In genomic region chr3:120404876-120405275, GRCh38 we compare ENCODE assay signal across 18 cellular contexts. TPM values are rescaled to one million over a fixed set of nuclear protein-coding genes. Genes with fewer than 3 reads are reported as not detected.
A peak's percentile ranks its signal among the peaks of the same experiment; 100 is the strongest.
DNase-seq lines count a peak whose midpoint lies in the region; ATAC-seq and TF ChIP-seq lines count a peak whose summit lies in the region.
"Had no signal": no experiment of that assay in that cellular context is flagged by ENCODE, and none has a peak within 500 bp of the region (broad histone marks: within the 10 kb centered on the region; RNA-seq: fewer than 3 reads in every experiment).

No MANE protein-coding gene starts in this region.

- 87 to 88% methylated on average over 3 of the region's 3 CpGs for WGBS in GM23248 (ENCODE audit: low coverage in 1 of 2, low lambda C conversion rate in 2 of 2, missing lambda C conversion rate in 2 of 2), 2 experiments

- DNase-seq in GM23248 (peak; percentile 60), LHCN-M2 (ENCODE audit: low read depth) (peak; percentile 22), choroid plexus epithelial cell (ENCODE audit: low read depth) (peak; percentile 65), osteoblast (ENCODE audit: insufficient read length, low spot score, missing footprints) (no peak), GM19240 (ENCODE audit: insufficient read length, low spot score) (no peak), NCI-H2081 treated with DMSO at 0.1 percent for 48 hours (lab: John Stamatoyannopoulos, UW) (no peak), mesenteric fat pad (ENCODE audit: low spot score) (no peak)
- DNase-seq: CD8-positive, alpha-beta memory T cell; H7; NCI-H1048; NCI-H345; NCI-H69; NK-92 treated with Interleukin-12 subunit alpha and Interleukin-12 subunit beta, amount 100 ng/mL, for 24 hours; OCI-M1 had no signal

- peak overlapping the region; percentile 15; the same call in 1 of the 2 replicates for H3K9ac ChIP-seq in GM23248
- H3K9ac ChIP-seq: BLaER1 had no signal

- no peaks in the 10 kb centered on the region for H3K9me2 ChIP-seq in GM23248 (ENCODE audit: insufficient read depth)

- TF ChIP-seq CTCF in choroid plexus epithelial cell (conservative IDR thresholded peaks at IDR 0.05; ENCODE audit: low read depth, low read length) (no peak), osteoblast (IDR thresholded peaks at IDR 0.05; ENCODE audit: extremely low read depth, low read depth, low read length) (no peak)

- in situ Hi-C loops in GM23248 (cut with MboI), result loop anchor here (10.0 to 25.0 kb wide), 2 partner anchors 160 to 382 kb away; no protein-coding TSS in a partner anchor

- H3K9me3 ChIP-seq in GM23248 (ENCODE audit: low read depth), result no peaks in the 10 kb centered on the region
- H3K9me3 ChIP-seq in osteoblast (ENCODE audit: low read depth, low read length), result no peaks in the 10 kb centered on the region
- H3K9me3 ChIP-seq: BLaER1 had no signal

- H3K36me3 ChIP-seq in GM23248 (ENCODE audit: low read depth) (peaks cover 100% of the 10 kb centered on the region), osteoblast (ENCODE audit: insufficient read depth, low read length) (peaks cover 100% of the 10 kb centered on the region)

- no peak for ATAC-seq in activated T-helper 17 cell treated with anti-CD3 and anti-CD28 coated beads, Interleukin-2, amount 50 U/mL, for 72 hours (replicated peaks)
- ATAC-seq: K562 had no signal

- peaks cover 98% of the 10 kb centered on the region for H3F3A ChIP-seq in GM23248 (ENCODE audit: insufficient read depth)

- H3K4me1 Mint-ChIP-seq in activated T-helper 17 cell treated with anti-CD3 and anti-CD28 coated beads, Interleukin-2, amount 50 U/mL, for 72 hours, result no peaks in the 10 kb centered on the region
- H3K4me1 Mint-ChIP-seq: CD8-positive, alpha-beta memory T cell had no signal

- H3K36me3 Mint-ChIP-seq in activated T-helper 17 cell treated with anti-CD3 and anti-CD28 coated beads, Interleukin-2, amount 50 U/mL, for 72 hours (ENCODE audit: low read depth), result no peaks in the 10 kb centered on the region
- H3K36me3 Mint-ChIP-seq: CD8-positive, alpha-beta memory T cell had no signal

- H3K27me3 Mint-ChIP-seq in activated T-helper 17 cell treated with anti-CD3 and anti-CD28 coated beads, Interleukin-2, amount 50 U/mL, for 72 hours, result no peaks in the 10 kb centered on the region

- H3K4me2 ChIP-seq in GM23248 (ENCODE audit: unreplicated experiment) (no peak overlapping the region), osteoblast (ENCODE audit: insufficient read depth, low read length) (no peak overlapping the region)
- H3K4me2 ChIP-seq: BLaER1 had no signal

- H3K27ac ChIP-seq in GM23248 (peak overlapping the region; percentile 33), osteoblast (ENCODE audit: low read depth, low read length) (peak overlapping the region; percentile 32)
- H3K27ac ChIP-seq: BLaER1, RWPE1 had no signal

- no peak overlapping the region for H2AFZ ChIP-seq in GM23248
- H2AFZ ChIP-seq in osteoblast (ENCODE audit: low read length), result no peak overlapping the region

- H3K4me1 ChIP-seq in GM23248 (ENCODE audit: insufficient read depth) (no peaks in the 10 kb centered on the region), osteoblast (ENCODE audit: insufficient read depth, low read length) (peaks cover 4% of the 10 kb centered on the region)
- H3K4me1 ChIP-seq: BLaER1 had no signal

- no peak overlapping the region for H3K27ac Mint-ChIP-seq in activated T-helper 17 cell treated with anti-CD3 and anti-CD28 coated beads, Interleukin-2, amount 50 U/mL, for 72 hours
- H3K27ac Mint-ChIP-seq: CD8-positive, alpha-beta memory T cell had no signal

- H3K4me3 ChIP-seq in GM23248 (no peak overlapping the region), choroid plexus epithelial cell (ENCODE audit: low read depth, low read length) (no peak overlapping the region), osteoblast (ENCODE audit: insufficient read depth, low read length) (no peak overlapping the region)
- H3K4me3 ChIP-seq: BLaER1, K562 had no signal

- no peaks in the 10 kb centered on the region for H3K9me3 Mint-ChIP-seq in activated T-helper 17 cell treated with anti-CD3 and anti-CD28 coated beads, Interleukin-2, amount 50 U/mL, for 72 hours
- H3K9me3 Mint-ChIP-seq: CD8-positive, alpha-beta memory T cell had no signal

- H4K20me1 ChIP-seq in GM23248 (ENCODE audit: insufficient read depth) (no peaks in the 10 kb centered on the region), osteoblast (ENCODE audit: insufficient read depth, low read length) (peaks cover 44% of the 10 kb centered on the region)
- H4K20me1 ChIP-seq: BLaER1 had no signal

- H3K27me3 ChIP-seq in GM23248 (replicated peaks; ENCODE audit: insufficient read depth) (no peaks in the 10 kb centered on the region), osteoblast (ENCODE audit: insufficient read depth, low read length) (no peaks in the 10 kb centered on the region)
- H3K27me3 ChIP-seq: BLaER1 had no signal

- H3K79me2 ChIP-seq in GM23248 (ENCODE audit: insufficient read depth) (peaks cover 41% of the 10 kb centered on the region), osteoblast (ENCODE audit: insufficient read depth, low read length) (peaks cover 4% of the 10 kb centered on the region)

- H3K4me3 Mint-ChIP-seq in activated T-helper 17 cell treated with anti-CD3 and anti-CD28 coated beads, Interleukin-2, amount 50 U/mL, for 72 hours, result no peak overlapping the region
- H3K4me3 Mint-ChIP-seq: CD8-positive, alpha-beta memory T cell had no signal

RNA-seq across cellular contexts. Expression of gene FSTL1, which starts 45.9 kb away (rescaled TPM):
- total RNA-seq in GM23248 (2014; rRNA removed; shearing (Covaris generic)), result 4,171 and 4,244 TPM in 2 replicates
- 1,910 and 1,919 TPM in 2 replicates for polyA plus RNA-seq in GM23248 (2016; fragmentation: Nextera tagmentation; extraction: Ambion mirVana)
- total RNA-seq in LHCN-M2 (2014; rRNA removed) (194 and 212 TPM in 2 replicates), osteoblast (1,825 and 2,074 TPM in 2 replicates), mesenteric fat pad (1,301 TPM)
- 289 TPM for polyA plus RNA-seq in LHCN-M2 (2012)
- 1 to 10 TPM; 1.4 to 2.6 TPM for total RNA-seq in activated T-helper 17 cell treated with anti-CD3 and anti-CD28 coated beads, Interleukin-2, amount 50 U/mL, for 72 hours
- polyA plus RNA-seq: CD8-positive, alpha-beta memory T cell had no signal

RNA-seq across cellular contexts. Expression of gene LRRC58, which starts 55.7 kb away (rescaled TPM):
- 29.2 and 34.4 TPM in 2 replicates for total RNA-seq in GM23248 (2014; rRNA removed; shearing (Covaris generic))
- polyA plus RNA-seq in GM23248 (2016; fragmentation: Nextera tagmentation; extraction: Ambion mirVana), result 12.9 and 13.1 TPM in 2 replicates
- total RNA-seq in LHCN-M2 (2014; rRNA removed) (34.2 and 35.1 TPM in 2 replicates), osteoblast (49.8 and 49.9 TPM in 2 replicates), mesenteric fat pad (26.2 TPM)
- 3.9 TPM for polyA plus RNA-seq in LHCN-M2 (2012)
- 10 to 100 TPM; 20.1 to 33.8 TPM for total RNA-seq in activated T-helper 17 cell treated with anti-CD3 and anti-CD28 coated beads, Interleukin-2, amount 50 U/mL, for 72 hours

Comparison
In these comparisons a context has a peak if more than half of its experiments do, and no peak if none do; other contexts are left out.
1. DNase-seq: peak in GM23248 (single experiment), LHCN-M2 (single experiment) and choroid plexus epithelial cell (single experiment); none in osteoblast (single experiment), GM19240 (single experiment), NCI-H2081 treated with DMSO at 0.1 percent for 48 hours (single experiment) and mesenteric fat pad (single experiment).
2. RNA of gene FSTL1, which starts 45.9 kb away (total RNA-seq): 4,171 to 4,244 TPM in GM23248, 1,825 to 2,074 TPM in osteoblast, 1,301 TPM in mesenteric fat pad (single experiment) and 194 to 212 TPM in LHCN-M2; 1.4 to 2.6 TPM in activated T-helper 17 cell treated with anti-CD3 and anti-CD28 coated beads, Interleukin-2, amount 50 U/mL, for 72 hours; every median in the first group is over 10 times any median in the second.